Comparison of ENCODE assay signal across 2 cellular contexts in the genomic region with DNA sequence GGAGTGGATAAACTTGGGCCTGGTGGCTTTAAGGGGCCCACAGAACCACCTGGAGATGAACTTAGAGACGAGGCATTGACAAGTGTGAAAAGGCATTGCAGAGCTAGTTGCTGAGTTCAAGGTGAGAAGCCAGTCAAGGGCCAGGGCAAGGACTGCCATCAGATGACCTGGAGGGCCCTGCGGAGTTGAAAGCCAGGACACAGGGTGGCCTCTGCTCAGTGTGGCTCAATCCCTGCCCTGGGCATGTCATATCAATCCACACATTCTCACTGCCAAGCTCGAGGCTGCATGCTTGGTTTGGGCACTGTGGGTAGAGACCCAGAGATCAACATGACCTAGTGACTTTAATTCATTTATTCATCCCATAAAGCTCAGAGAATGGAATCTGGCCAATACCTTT.
TF ChIP-seq lines count a peak whose summit lies in the region.

No MANE protein-coding gene starts in this region.

TF ChIP-seq in A549, 52 proteins besides CTCF, POLR2A, EP300 and RAD21:
- TF ChIP-seq CEBPB (IDR thresholded peaks at IDR 0.05) (no peak), RCOR1 (IDR thresholded peaks at IDR 0.05; ENCODE audit: low read depth, low read length) (no peak), CBX8 (IDR thresholded peaks at IDR 0.05) (no peak), NFE2L2 (conservative IDR thresholded peaks at IDR 0.05; ENCODE audit: low read length) (no peak)
- TF ChIP-seq, protein P1, sequence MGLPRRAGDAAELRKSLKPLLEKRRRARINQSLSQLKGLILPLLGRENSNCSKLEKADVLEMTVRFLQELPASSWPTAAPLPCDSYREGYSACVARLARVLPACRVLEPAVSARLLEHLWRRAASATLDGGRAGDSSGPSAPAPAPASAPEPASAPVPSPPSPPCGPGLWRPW (IDR thresholded peaks at IDR 0.05), result no peak

TF ChIP-seq in IMR-90, 13 proteins besides CTCF, POLR2A, EP300 and RAD21:
- TF ChIP-seq MAFK (IDR thresholded peaks at IDR 0.05; ENCODE audit: low read depth, low read length) (no peak), CHD1 (IDR thresholded peaks at IDR 0.05; ENCODE audit: low read depth, low read length) (no peak), MAZ (IDR thresholded peaks at IDR 0.05; ENCODE audit: borderline replicate concordance, low read depth, low read length) (no peak), BHLHE40 (IDR thresholded peaks at IDR 0.05; ENCODE audit: low read depth, low read length) (no peak)
